ENCODE assay signal across 19 cellular contexts in genomic region chr19:3138268-3138667, GRCh38. TPM values are rescaled to one million over a fixed set of nuclear protein-coding genes. Genes with fewer than 3 reads are reported as not detected.
DNase-seq lines count a peak whose midpoint lies in the region; ATAC-seq and TF ChIP-seq lines count a peak whose summit lies in the region.
"Had no signal": no experiment of that assay in that cellular context is flagged by ENCODE, and none has a peak within 500 bp of the region (broad histone marks: within the 10 kb centered on the region; RNA-seq: fewer than 3 reads in every experiment).

No MANE protein-coding gene starts in this region.

- no peak for ATAC-seq in DND-41 (ENCODE audit: insufficient read depth, low read depth)
- ATAC-seq in HG02852 (IDR thresholded peaks at IDR 0.05; ENCODE audit: unreplicated experiment) = no peak
- ATAC-seq in HG03045 (IDR thresholded peaks at IDR 0.05; ENCODE audit: unreplicated experiment) = no peak

- peak overlapping the region; percentile 76 for H3K4me3 Mint-ChIP-seq in activated T-helper 2 cell treated with anti-CD3 and anti-CD28 coated beads, Interferon-gamma antibody, Interleukin-2, Interleukin-4, amounts not matched to agents 10 μg/mL and 5 μg/mL and 100 μg/mL, durations not matched to agents 14 hours and 24 hours and 36 hours (ENCODE audit: low read depth)
- H3K4me3 Mint-ChIP-seq: B cell, H9 had no signal

- no peaks in the 10 kb centered on the region for H3K27me3 Mint-ChIP-seq in activated T-helper 2 cell treated with anti-CD3 and anti-CD28 coated beads, Interferon-gamma antibody, Interleukin-2, Interleukin-4, amounts not matched to agents 10 μg/mL and 5 μg/mL and 100 μg/mL, durations not matched to agents 14 hours and 24 hours and 36 hours (ENCODE audit: low read depth)
- H3K27me3 Mint-ChIP-seq: CD4-positive, alpha-beta memory T cell had no signal

- DNase-seq in DND-41 (peak; percentile 38), ACHN (no peak)
- no peak for DNase-seq in activated T-helper 2 cell treated with anti-CD3 and anti-CD28 coated beads, Interferon-gamma antibody, Interleukin-2, Interleukin-4, amounts not matched to agents 10 μg/mL and 5 μg/mL and 100 μg/mL, durations not matched to agents 14 hours and 24 hours and 36 hours (ENCODE audit: low spot score)
- DNase-seq: Calu3; CD4-positive, alpha-beta memory T cell; DMS53; H9; MV-4-11; NCI-H1417 treated with DMSO at 0.1 percent for 48 hours; NCI-H1930; NCI-H2171; NCI-H446; NCI-H69; SIG-M5 had no signal

- in situ Hi-C loops in ACHN (cut with HindIII; ENCODE audit: low pct_ligation_motif_present, low pct_unique_long_range_greater_than_20kb, low sequenced_read_pairs) = no loop called here

- H3K4me2 ChIP-seq in BLaER1 = peak overlapping the region; percentile 87
- peak overlapping the region; percentile 69 for H3K4me2 ChIP-seq in DND-41 (ENCODE audit: insufficient read depth, low read length)

- H3K4me1 ChIP-seq in BLaER1 (peaks cover 82% of the 10 kb centered on the region), DND-41 (ENCODE audit: insufficient read depth, low read length) (peaks cover 79% of the 10 kb centered on the region)

- H3K4me1 Mint-ChIP-seq in activated T-helper 2 cell treated with anti-CD3 and anti-CD28 coated beads, Interferon-gamma antibody, Interleukin-2, Interleukin-4, amounts not matched to agents 10 μg/mL and 5 μg/mL and 100 μg/mL, durations not matched to agents 14 hours and 24 hours and 36 hours (ENCODE audit: low read depth) = peaks cover 39% of the 10 kb centered on the region

- H3K27me3 ChIP-seq in BLaER1 = no peaks in the 10 kb centered on the region
- no peaks in the 10 kb centered on the region for H3K27me3 ChIP-seq in DND-41 (ENCODE audit: insufficient read depth, low read length, poor library complexity)

- H3K27ac Mint-ChIP-seq in activated T-helper 2 cell treated with anti-CD3 and anti-CD28 coated beads, Interferon-gamma antibody, Interleukin-2, Interleukin-4, amounts not matched to agents 10 μg/mL and 5 μg/mL and 100 μg/mL, durations not matched to agents 14 hours and 24 hours and 36 hours = no peak overlapping the region
- H3K27ac Mint-ChIP-seq: B cell, H9 had no signal

- H3K9ac ChIP-seq in BLaER1 (peak overlapping the region; percentile 98), DND-41 (ENCODE audit: low read depth, low read length) (peak overlapping the region; percentile 100)

- H3K36me3 ChIP-seq in BLaER1 (peaks cover 13% of the 10 kb centered on the region), DND-41 (ENCODE audit: insufficient read depth, low read length) (peaks cover 65% of the 10 kb centered on the region)

- H3K79me2 ChIP-seq in DND-41 (ENCODE audit: insufficient read depth, low read length) = peaks cover 94% of the 10 kb centered on the region

- intact Hi-C loops in activated T-helper 2 cell treated with anti-CD3 and anti-CD28 coated beads, Interferon-gamma antibody, Interleukin-2, Interleukin-4, amounts not matched to agents 10 μg/mL and 5 μg/mL and 100 μg/mL, durations not matched to agents 14 hours and 24 hours and 36 hours (cut with micrococcal nuclease) = no loop called here

- H3K27ac ChIP-seq in BLaER1 (peak overlapping the region; percentile 98), DND-41 (ENCODE audit: low read length) (peak overlapping the region; percentile 99)

- H4K20me1 ChIP-seq in BLaER1 = no peaks in the 10 kb centered on the region
- peaks cover 31% of the 10 kb centered on the region for H4K20me1 ChIP-seq in DND-41 (ENCODE audit: insufficient read depth, low read length)

- no peak for TF ChIP-seq CTCF in DND-41 (IDR thresholded peaks at IDR 0.05; ENCODE audit: borderline replicate concordance, extremely low read depth, low read length, poor library complexity, severe bottlenecking)

- no peak overlapping the region for H2AFZ ChIP-seq in DND-41 (ENCODE audit: low read depth, low read length)

- no peaks in the 10 kb centered on the region for H3K9me3 ChIP-seq in BLaER1
- no peaks in the 10 kb centered on the region for H3K9me3 ChIP-seq in DND-41 (ENCODE audit: insufficient read depth, low read length, severe bottlenecking)

- peaks cover 48% of the 10 kb centered on the region for H3K36me3 Mint-ChIP-seq in activated T-helper 2 cell treated with anti-CD3 and anti-CD28 coated beads, Interferon-gamma antibody, Interleukin-2, Interleukin-4, amounts not matched to agents 10 μg/mL and 5 μg/mL and 100 μg/mL, durations not matched to agents 14 hours and 24 hours and 36 hours (ENCODE audit: low read depth)

- H3K4me3 ChIP-seq in BLaER1 (peak overlapping the region; percentile 99), DND-41 (ENCODE audit: low read depth in 1 of 2, low read length in 2 of 2) (peak overlapping the region; percentile 80 to 81)

- H3K9me3 Mint-ChIP-seq in activated T-helper 2 cell treated with anti-CD3 and anti-CD28 coated beads, Interferon-gamma antibody, Interleukin-2, Interleukin-4, amounts not matched to agents 10 μg/mL and 5 μg/mL and 100 μg/mL, durations not matched to agents 14 hours and 24 hours and 36 hours = no peaks in the 10 kb centered on the region
- H3K9me3 Mint-ChIP-seq: H9 had no signal

RNA-seq across cellular contexts. Expression of gene GNA15, which starts 2.4 kb away (rescaled TPM):
- total RNA-seq in activated T-helper 2 cell treated with anti-CD3 and anti-CD28 coated beads, Interferon-gamma antibody, Interleukin-2, Interleukin-4, amounts not matched to agents 10 μg/mL and 5 μg/mL and 100 μg/mL, durations not matched to agents 14 hours and 24 hours and 36 hours = 174 and 176 TPM in 2 replicates
- total RNA-seq: H9, OCI-LY7 had no signal

RNA-seq across cellular contexts. Expression of gene S1PR4, which starts 40.3 kb away (rescaled TPM):
- 48.5 and 48.9 TPM in 2 replicates for total RNA-seq in activated T-helper 2 cell treated with anti-CD3 and anti-CD28 coated beads, Interferon-gamma antibody, Interleukin-2, Interleukin-4, amounts not matched to agents 10 μg/mL and 5 μg/mL and 100 μg/mL, durations not matched to agents 14 hours and 24 hours and 36 hours
- total RNA-seq: Calu3, H9 had no signal

RNA-seq across cellular contexts. Expression of gene GNA11, which starts 44.1 kb away (rescaled TPM):
- total RNA-seq in activated T-helper 2 cell treated with anti-CD3 and anti-CD28 coated beads, Interferon-gamma antibody, Interleukin-2, Interleukin-4, amounts not matched to agents 10 μg/mL and 5 μg/mL and 100 μg/mL, durations not matched to agents 14 hours and 24 hours and 36 hours = 5.6 and 7.1 TPM in 2 replicates

RNA-seq across cellular contexts. Expression of gene NCLN, which starts 47.5 kb away (rescaled TPM):
- 86.3 and 88.1 TPM in 2 replicates for total RNA-seq in activated T-helper 2 cell treated with anti-CD3 and anti-CD28 coated beads, Interferon-gamma antibody, Interleukin-2, Interleukin-4, amounts not matched to agents 10 μg/mL and 5 μg/mL and 100 μg/mL, durations not matched to agents 14 hours and 24 hours and 36 hours
